20 cellular contexts compared by ENCODE assay signal in genomic region chr11:106132582-106133354, GRCh38.
"Had no signal": no experiment of that assay in that cellular context is flagged by ENCODE, and none has a peak within 500 bp of the region (broad histone marks: within the 10 kb centered on the region; RNA-seq: fewer than 3 reads in every experiment).

No MANE protein-coding gene starts in this region.

- H3K27ac ChIP-seq: dorsolateral prefrontal cortex, lower lobe of right lung, psoas muscle, skin epidermis, spleen, stomach, thyroid gland, vagina had no signal

- H3K4me1 ChIP-seq: lower lobe of right lung, psoas muscle, spleen, stomach, thyroid gland, vagina had no signal

- H3K36me3 ChIP-seq: lower lobe of right lung, spleen, stomach, thyroid gland, vagina had no signal

- H3K4me3 ChIP-seq: dorsolateral prefrontal cortex, lower lobe of right lung, psoas muscle, skin epidermis, spleen, stomach, thyroid gland, vagina had no signal

- DNase-seq: dorsolateral prefrontal cortex; effector CD4-positive, alpha-beta T cell; hypothalamus; immature natural killer cell; left ventricle myocardium superior; lower lobe of right lung; naive thymus-derived CD8-positive, alpha-beta T cell; nephron progenitor cell; nucleus accumbens; psoas muscle; right cardiac atrium; spleen; stimulated activated CD4-positive, alpha-beta T cell treated with anti-CD3 and anti-CD28 coated beads, Interleukin-4, amount 100 ng/mL, for 4 hours; stimulated activated naive B cell treated with anti-CD40 and anti-IgM and Interleukin-4, amounts not matched to agents 10 μg/mL and 1 μg/mL and 100 μg/mL, for 72 hours; stomach; thyroid gland had no signal

- ATAC-seq: left ventricle myocardium superior; lower lobe of right lung; naive thymus-derived CD8-positive, alpha-beta T cell; psoas muscle; right cardiac atrium; stimulated activated naive B cell treated with anti-CD40 and anti-IgM and Interleukin-4, amounts not matched to agents 10 μg/mL and 1 μg/mL and 100 μg/mL, for 72 hours had no signal

- H3K9me3 ChIP-seq: lower lobe of right lung, psoas muscle, spleen, stomach, thyroid gland, vagina had no signal

- FAIRE-seq: frontal cortex, keratinocyte had no signal

- H3K27me3 ChIP-seq: dorsolateral prefrontal cortex, stomach, thyroid gland, vagina had no signal
